ENCODE assay signal across 8 cellular contexts in genomic region chr1:161706483-161707347, GRCh38. TPM values are rescaled to one million over a fixed set of nuclear protein-coding genes. Genes with fewer than 3 reads are reported as not detected.
DNase-seq lines count a peak whose midpoint lies in the region; ATAC-seq, FAIRE-seq and TF ChIP-seq lines count a peak whose summit lies in the region.

Gene FCRLA, plus strand, starts transcription at chr1:161707229. Its CDS starts 36 bp downstream, at chr1:161707265.

- no peaks in the 10 kb centered on the region for H3K36me3 ChIP-seq in GM23248 (ENCODE audit: low read depth)
- no peaks in the 10 kb centered on the region for H3K36me3 ChIP-seq in MM.1S (replicated peaks; ENCODE audit: insufficient read depth, low read length)
- no peaks in the 10 kb centered on the region for H3K36me3 ChIP-seq in endothelial cell of umbilical vein (ENCODE audit: control insufficient read depth in 2 of 2, extremely low read depth in 1 of 2, insufficient read depth in 2 of 2, low read length in 2 of 2)

- H4K20me1 ChIP-seq in GM23248 (ENCODE audit: insufficient read depth): no peaks in the 10 kb centered on the region
- H4K20me1 ChIP-seq in MM.1S (ENCODE audit: insufficient read depth, low read length): no peaks in the 10 kb centered on the region
- no peaks in the 10 kb centered on the region for H4K20me1 ChIP-seq in endothelial cell of umbilical vein (replicated peaks; ENCODE audit: control insufficient read depth, extremely low read depth, insufficient read depth, low read length)

- H3K4me1 ChIP-seq in GM23248 (ENCODE audit: insufficient read depth): peaks cover 27% of the 10 kb centered on the region
- peaks cover 23% of the 10 kb centered on the region for H3K4me1 ChIP-seq in MM.1S (ENCODE audit: low read length)
- H3K4me1 ChIP-seq in endothelial cell of umbilical vein (ENCODE audit: control insufficient read depth, extremely low read depth, insufficient read depth, low read length): no peaks in the 10 kb centered on the region

- H3K9me1 ChIP-seq in endothelial cell of umbilical vein (replicated peaks; ENCODE audit: control insufficient read depth, extremely low read depth, insufficient read depth, low read length): no peaks in the 10 kb centered on the region

- H3K27me3 Mint-ChIP-seq in stimulated activated naive CD8-positive, alpha-beta T cell treated with anti-CD3 and anti-CD28 coated beads, Interleukin-15, amount 100 ng/mL, for 72 hours: peaks cover 18% of the 10 kb centered on the region

- CTCF ChIA-PET in endothelial cell of umbilical vein (lab: Charles Lee): interaction anchor here (0.7 to 1.3 kb wide), 3 partner anchors 15 to 86 kb away, joined by 3 read pairs; no protein-coding TSS in a partner anchor

- 21 to 23% methylated on average over 4 of the region's 4 CpGs for WGBS in GM23248 (ENCODE audit: low coverage in 1 of 2, low lambda C conversion rate in 2 of 2, missing lambda C conversion rate in 2 of 2), 2 experiments

- peak within 1 kb of the TSS; percentile 68 for H2AFZ ChIP-seq in GM23248
- peak within 1 kb of the TSS; percentile 34 for H2AFZ ChIP-seq in MM.1S (ENCODE audit: low read length)
- H2AFZ ChIP-seq in endothelial cell of umbilical vein (ENCODE audit: low read depth, low read length): no peak within 1 kb of the TSS

- H3K9me2 ChIP-seq in GM23248 (ENCODE audit: insufficient read depth) (no peaks in the 10 kb centered on the region), MM.1S (replicated peaks; ENCODE audit: insufficient read depth, low read length) (no peaks in the 10 kb centered on the region)

- peak within 1 kb of the TSS; percentile 21 for H3K4me2 ChIP-seq in GM23248 (ENCODE audit: unreplicated experiment)
- peak within 1 kb of the TSS; percentile 54 for H3K4me2 ChIP-seq in MM.1S (ENCODE audit: low read depth, low read length)
- no peak within 1 kb of the TSS for H3K4me2 ChIP-seq in endothelial cell of umbilical vein (ENCODE audit: insufficient read depth, low read length)

- H3F3A ChIP-seq in GM23248 (ENCODE audit: insufficient read depth) (peaks cover 18% of the 10 kb centered on the region), MM.1S (ENCODE audit: insufficient read depth, low read length) (peaks cover 8% of the 10 kb centered on the region; the same call in 1 of the 2 replicates)

- H3K9me3 Mint-ChIP-seq in stimulated activated naive CD8-positive, alpha-beta T cell treated with anti-CD3 and anti-CD28 coated beads, Interleukin-15, amount 100 ng/mL, for 72 hours: no peaks in the 10 kb centered on the region

- in situ Hi-C loops in GM23248 (cut with MboI): no loop called here

- H3K9me3 ChIP-seq in GM23248 (ENCODE audit: low read depth) (no peaks in the 10 kb centered on the region), MM.1S (replicated peaks; ENCODE audit: insufficient read depth, low read length) (no peaks in the 10 kb centered on the region), endothelial cell of umbilical vein (replicated peaks; ENCODE audit: control insufficient read depth, insufficient read depth, low read length) (no peaks in the 10 kb centered on the region)

- H3K27ac ChIP-seq in GM23248 (peak within 1 kb of the TSS; percentile 96), MM.1S (ENCODE audit: low read length) (peak within 1 kb of the TSS; percentile 70), endothelial cell of umbilical vein (ENCODE audit: insufficient read depth, low read depth, low read length) (no peak within 1 kb of the TSS)

- H3K4me3 ChIP-seq in GM23248 (no peak within 1 kb of the TSS), MM.1S (ENCODE audit: low read length) (no peak within 1 kb of the TSS), endothelial cell of umbilical vein (replicated peaks in 1 of 3; ENCODE audit: insufficient read depth in 1 of 3, low read depth in 1 of 3, low read length in 3 of 3) (no peak within 1 kb of the TSS)

- no TSS peak for BruUV-seq in endothelial cell of umbilical vein (replicated peaks; lab: Mats Ljungman, UMichigan)

- H3K79me2 ChIP-seq in GM23248 (ENCODE audit: insufficient read depth) (no peaks in the 10 kb centered on the region), MM.1S (ENCODE audit: low read length) (no peaks in the 10 kb centered on the region), endothelial cell of umbilical vein (ENCODE audit: control insufficient read depth, insufficient read depth, low read length) (no peaks in the 10 kb centered on the region)

- H3K27ac Mint-ChIP-seq in stimulated activated naive CD8-positive, alpha-beta T cell treated with anti-CD3 and anti-CD28 coated beads, Interleukin-15, amount 100 ng/mL, for 72 hours: no peak within 1 kb of the TSS

- no peak for TF ChIP-seq POLR2A in endothelial cell of umbilical vein (IDR thresholded peaks at IDR 0.05; ENCODE audit: low read depth, low read length)

- dilution Hi-C loops in endothelial cell of umbilical vein (cut with MboI; ENCODE audit: extremely low pct_ligation_motif_present, low sequenced_read_pairs): no loop called here

- H3K27me3 ChIP-seq in GM23248 (replicated peaks; ENCODE audit: insufficient read depth): no peaks in the 10 kb centered on the region
- H3K27me3 ChIP-seq in MM.1S (replicated peaks; ENCODE audit: insufficient read depth, low read length): no peaks in the 10 kb centered on the region
- H3K27me3 ChIP-seq in endothelial cell of umbilical vein (ENCODE audit: control insufficient read depth in 2 of 2, insufficient read depth in 2 of 2, low read length in 2 of 2): peaks cover 5 to 12% of the 10 kb centered on the region in 2 experiments

- no peak within 1 kb of the TSS for H3K4me3 Mint-ChIP-seq in stimulated activated naive CD8-positive, alpha-beta T cell treated with anti-CD3 and anti-CD28 coated beads, Interleukin-15, amount 100 ng/mL, for 72 hours

- H3K9ac ChIP-seq in GM23248 (peak within 1 kb of the TSS; percentile 73), MM.1S (ENCODE audit: low read length) (no peak within 1 kb of the TSS), endothelial cell of umbilical vein (replicated peaks; ENCODE audit: extremely low read depth, insufficient read depth, low read length) (no peak within 1 kb of the TSS)

- TF ChIP-seq CTCF in MM.1S (IDR thresholded peaks at IDR 0.05; ENCODE audit: low read length) (no peak), endothelial cell of umbilical vein (IDR thresholded peaks at IDR 0.05; ENCODE audit: extremely low read depth in 1 of 2, insufficient read depth in 1 of 2, low read depth in 1 of 2, low read length in 2 of 2) (no peak)

- H3K4me1 Mint-ChIP-seq in stimulated activated naive CD8-positive, alpha-beta T cell treated with anti-CD3 and anti-CD28 coated beads, Interleukin-15, amount 100 ng/mL, for 72 hours: no peaks in the 10 kb centered on the region

- DNase-seq in GM23248 (peak; percentile 98), MM.1S (peak; percentile 58), endothelial cell of umbilical vein (ENCODE audit: low read depth, low spot score) (no peak), NCI-H524 (lab: John Stamatoyannopoulos, UW) (no peak), HK-2 (ENCODE audit: unreplicated experiment) (no peak)
- DNase-seq in stimulated activated naive CD8-positive, alpha-beta T cell treated with anti-CD3 and anti-CD28 coated beads, Interleukin-15, amount 100 ng/mL, for 72 hours: no peak
- DNase-seq in stimulated activated CD4-positive, alpha-beta T cell treated with anti-CD3 and anti-CD28 coated beads, Interleukin-12 subunit alpha, Interleukin-12 subunit beta, amount 100 ng/mL, for 4 hours: no peak

- intact Hi-C loops in endothelial cell of umbilical vein (cut with micrococcal nuclease): no loop called here

- FAIRE-seq in endothelial cell of umbilical vein (lab: Jason Lieb, UNC): no peak

- peak; percentile 69 for ATAC-seq in GM18502 (IDR thresholded peaks at IDR 0.05; ENCODE audit: poor library complexity, unreplicated experiment)
- ATAC-seq in stimulated activated naive CD8-positive, alpha-beta T cell treated with anti-CD3 and anti-CD28 coated beads, Interleukin-15, amount 100 ng/mL, for 72 hours: peak; percentile 68

- POLR2A ChIA-PET in endothelial cell of umbilical vein (lab: Charles Lee): no interaction called here

TF ChIP-seq in endothelial cell of umbilical vein, 7 proteins besides CTCF, POLR2A, EP300 and RAD21:
- peak; percentile 35 for TF ChIP-seq FOS (IDR thresholded peaks at IDR 0.05; ENCODE audit: borderline replicate concordance, insufficient read depth, low read length)
- no peak for TF ChIP-seq EZH2 (IDR thresholded peaks at IDR 0.05; ENCODE audit: borderline replicate concordance, low read depth, low read length, severe bottlenecking)

RNA-seq across cellular contexts. Expression of gene FCRLA, which starts in this region (rescaled TPM):
- total RNA-seq in GM23248 (2014; rRNA removed; shearing (Covaris generic)): 7.5 and 8.4 TPM in 2 replicates
- polyA plus RNA-seq in GM23248 (2016; fragmentation: Nextera tagmentation; extraction: Ambion mirVana) (5.3 and 6.8 TPM in 2 replicates), endothelial cell of umbilical vein (not detected in 2 replicates)
- total RNA-seq in endothelial cell of umbilical vein: not detected in 2 replicates
- not detected in 2 replicates for polyA plus RNA-seq in endothelial cell of umbilical vein (2011; cell fraction: cytosol; rRNA removed)
- polyA plus RNA-seq in endothelial cell of umbilical vein (2011; cell fraction: nucleus; rRNA removed): not detected in 2 replicates
- polyA plus RNA-seq in endothelial cell of umbilical vein (2012): not detected in 2 replicates
- not detected in 2 replicates for polyA minus RNA-seq in endothelial cell of umbilical vein
- not detected for polyA minus RNA-seq in endothelial cell of umbilical vein (2011; cell fraction: cytosol; rRNA and poly(A)+ RNA removed)
- not detected in 2 replicates for polyA minus RNA-seq in endothelial cell of umbilical vein (2011; cell fraction: nucleus; rRNA and poly(A)+ RNA removed)

Comparison
In these comparisons a context has a peak if more than half of its experiments do, and no peak if none do; other contexts are left out.
1. DNase-seq: peak in GM23248 (single experiment) and MM.1S (single experiment); none in endothelial cell of umbilical vein (single experiment), stimulated activated naive CD8-positive, alpha-beta T cell treated with anti-CD3 and anti-CD28 coated beads, Interleukin-15, amount 100 ng/mL, for 72 hours (0 of 2), NCI-H524 (0 of 2), stimulated activated CD4-positive, alpha-beta T cell treated with anti-CD3 and anti-CD28 coated beads, Interleukin-12 subunit alpha, Interleukin-12 subunit beta, amount 100 ng/mL, for 4 hours (single experiment) and HK-2 (single experiment).